8 cellular contexts compared by ENCODE assay signal in genomic region chr10:101570764-101571572, GRCh38. TPM values are rescaled to one million over a fixed set of nuclear protein-coding genes. Genes with fewer than 3 reads are reported as not detected.
DNase-seq lines count a peak whose midpoint lies in the region; ATAC-seq and TF ChIP-seq lines count a peak whose summit lies in the region.

No MANE protein-coding gene starts in this region.

- WGBS in spleen, 5 donors, result 39 to 45% (median 41%) methylated on average over 18 to 22 of the region's 22 CpGs

- no peaks in the 10 kb centered on the region for H3K9me3 Mint-ChIP-seq in activated T-cell treated with anti-CD3 and anti-CD28 coated beads, Interleukin-2, amount 50 U/mL, for 72 hours
- H3K9me3 Mint-ChIP-seq in activated CD8-positive, alpha-beta T cell treated with anti-CD3 and anti-CD28 coated beads for 36 hours, result no peaks in the 10 kb centered on the region

- H3K4me3 Mint-ChIP-seq in activated T-cell treated with anti-CD3 and anti-CD28 coated beads, Interleukin-2, amount 50 U/mL, for 72 hours, result peak overlapping the region; percentile 72 to 82
- peak overlapping the region; percentile 72 for H3K4me3 Mint-ChIP-seq in activated CD8-positive, alpha-beta T cell treated with anti-CD3 and anti-CD28 coated beads for 36 hours

- H3K4me3 ChIP-seq in spleen, result peak overlapping the region in 7 of 8 donors; percentile 51 to 89 (median 59)

- TF ChIP-seq CTCF in activated CD8-positive, alpha-beta T cell treated with anti-CD3 and anti-CD28 coated beads for 36 hours (IDR thresholded peaks at IDR 0.05), result no peak
- no peak for TF ChIP-seq CTCF in spleen (IDR thresholded peaks at IDR 0.05 in 8 of 11, conservative IDR thresholded peaks at IDR 0.05 in 3 of 11)

- peaks cover 2 to 53% (median 38%) of the 10 kb centered on the region in 7 donors for H3K27me3 ChIP-seq in spleen (replicated peaks in 1 of 7)

- intact Hi-C loops in activated CD8-positive, alpha-beta T cell treated with anti-CD3 and anti-CD28 coated beads for 36 hours (cut with micrococcal nuclease), result loop anchor here (5.0 kb wide), 1 partner anchor 354 kb away; no protein-coding TSS in a partner anchor
- intact Hi-C loops in spleen (cut with DNase I; ENCODE audit: low total_unique reads), result loop anchor here (5.0 kb wide), 1 partner anchor 359 kb away; no protein-coding TSS in a partner anchor

- H3K27me3 Mint-ChIP-seq in activated T-cell treated with anti-CD3 and anti-CD28 coated beads, Interleukin-2, amount 50 U/mL, for 72 hours (ENCODE audit: low read depth), result peaks cover 39% of the 10 kb centered on the region
- peaks cover 31% of the 10 kb centered on the region for H3K27me3 Mint-ChIP-seq in activated CD8-positive, alpha-beta T cell treated with anti-CD3 and anti-CD28 coated beads for 36 hours

- H3K9me3 ChIP-seq in spleen, result peaks cover 0 to 12% (median 3%) of the 10 kb centered on the region in 8 donors

- H3K27ac ChIP-seq in spleen, result peak overlapping the region in 1 of 8 donors; percentile 25

- no peak for DNase-seq in activated T-cell treated with anti-CD3 and anti-CD28 coated beads, Interleukin-2, amount 50 U/mL, for 72 hours
- DNase-seq in activated T-cell treated with anti-CD3 and anti-CD28 coated beads for 4 hours (no peak), hepatic stellate cell (ENCODE audit: low spot score) (peak; percentile 44), spleen (no peak), globus pallidus (ENCODE audit: low spot score) (no peak)
- DNase-seq in activated CD8-positive, alpha-beta T cell treated with anti-CD3 and anti-CD28 coated beads for 36 hours, result no peak

- H3K4me1 Mint-ChIP-seq in activated T-cell treated with anti-CD3 and anti-CD28 coated beads, Interleukin-2, amount 50 U/mL, for 72 hours (ENCODE audit: low read depth), result peaks cover 19% of the 10 kb centered on the region
- peaks cover 16% of the 10 kb centered on the region for H3K4me1 Mint-ChIP-seq in activated CD8-positive, alpha-beta T cell treated with anti-CD3 and anti-CD28 coated beads for 36 hours (ENCODE audit: low read depth)

- peaks cover 15 to 35% (median 29%) of the 10 kb centered on the region in 6 donors for H3K4me1 ChIP-seq in spleen

- H3K36me3 Mint-ChIP-seq in activated T-cell treated with anti-CD3 and anti-CD28 coated beads, Interleukin-2, amount 50 U/mL, for 72 hours (ENCODE audit: insufficient read depth in 2 of 2), result no peaks in the 10 kb centered on the region
- no peaks in the 10 kb centered on the region for H3K36me3 Mint-ChIP-seq in activated CD8-positive, alpha-beta T cell treated with anti-CD3 and anti-CD28 coated beads for 36 hours (ENCODE audit: low read depth)

- POLR2A ChIA-PET in activated CD8-positive, alpha-beta T cell treated with anti-CD3 and anti-CD28 coated beads for 36 hours (lab: Charles Lee), result interaction anchor here (0.6 to 2.2 kb wide), 6 partner anchors 9 to 357 kb away, joined by 3 to 7 read pairs (median 3); partner anchors contain the start of genes DPCD and POLL

- H3K36me3 ChIP-seq in spleen, result peaks cover 0 to 5% (median 0%) of the 10 kb centered on the region in 6 donors

- no peak for TF ChIP-seq POLR2A in spleen (IDR thresholded peaks at IDR 0.05)

- no peak overlapping the region for H3K27ac Mint-ChIP-seq in activated T-cell treated with anti-CD3 and anti-CD28 coated beads, Interleukin-2, amount 50 U/mL, for 72 hours
- no peak overlapping the region for H3K27ac Mint-ChIP-seq in activated CD8-positive, alpha-beta T cell treated with anti-CD3 and anti-CD28 coated beads for 36 hours

- ATAC-seq in activated T-cell treated with anti-CD3 and anti-CD28 coated beads, Interleukin-2, amount 50 U/mL, for 72 hours (replicated peaks in 1 of 2), result peak in 1 of 2 donors; percentile 3
- ATAC-seq in activated CD8-positive, alpha-beta T cell treated with anti-CD3 and anti-CD28 coated beads for 36 hours, result no peak
- ATAC-seq in HG03342 (IDR thresholded peaks at IDR 0.05; ENCODE audit: unreplicated experiment) (no peak), GM18858 (IDR thresholded peaks at IDR 0.05; ENCODE audit: unreplicated experiment) (no peak)

- CTCF ChIA-PET in activated CD8-positive, alpha-beta T cell treated with anti-CD3 and anti-CD28 coated beads for 36 hours (lab: Charles Lee), result interaction anchor here (0.6 to 4.3 kb wide), 39 partner anchors 8 to 497 kb away, joined by 3 to 73 read pairs (median 4); no protein-coding TSS in a partner anchor

RNA-seq across cellular contexts. Expression of gene POLL, which starts 17.1 kb away (rescaled TPM):
- 10 to 100 TPM; 34.8 to 38.0 TPM for total RNA-seq in activated T-cell treated with anti-CD3 and anti-CD28 coated beads, Interleukin-2, amount 50 U/mL, for 72 hours
- total RNA-seq in activated CD8-positive, alpha-beta T cell treated with anti-CD3 and anti-CD28 coated beads for 36 hours, result 10 to 100 TPM; 32.2 to 33.8 TPM
- 10 to 100 TPM; 27.6 to 36.7 (median 28.9) TPM for total RNA-seq in spleen
- 10 to 100 TPM; 22.3 to 40.3 (median 39.0) TPM for polyA plus RNA-seq in spleen

RNA-seq across cellular contexts. Expression of gene DPCD, which starts 17.2 kb away (rescaled TPM):
- 1 to 10 TPM; 4.5 to 4.7 TPM for total RNA-seq in activated T-cell treated with anti-CD3 and anti-CD28 coated beads, Interleukin-2, amount 50 U/mL, for 72 hours
- total RNA-seq in activated CD8-positive, alpha-beta T cell treated with anti-CD3 and anti-CD28 coated beads for 36 hours, result 10 to 100 TPM; 19.0 TPM
- total RNA-seq in spleen, result 1 to 10 TPM; 3.2 to 9.6 (median 5.4) TPM
- polyA plus RNA-seq in spleen, result 1 to 10 TPM; 3.2 to 4.5 (median 4.4) TPM
